18 cellular contexts compared by ENCODE assay signal in genomic region chr18:34297287-34297686, GRCh38.
DNase-seq lines count a peak whose midpoint lies in the region; ATAC-seq, FAIRE-seq and TF ChIP-seq lines count a peak whose summit lies in the region.
"Had no signal": no experiment of that assay in that cellular context is flagged by ENCODE, and none has a peak within 500 bp of the region (broad histone marks: within the 10 kb centered on the region; RNA-seq: fewer than 3 reads in every experiment).

No MANE protein-coding gene starts in this region.

- H3K4ac ChIP-seq in H1 (replicated peaks; ENCODE audit: insufficient read length, low read depth, low read length), result no peak overlapping the region

- H3K79me1 ChIP-seq in H1 (ENCODE audit: low read depth, low read length), result no peaks in the 10 kb centered on the region

- peak overlapping the region in 1 of 2 experiments; percentile 9; a peak in 1 of 4 replicates for H3K4me2 ChIP-seq in H1 (ENCODE audit: insufficient read depth in 1 of 2, low read depth in 2 of 2, low read length in 2 of 2)

- H3K23me2 ChIP-seq in H1 (ENCODE audit: low read depth, low read length), result no peaks in the 10 kb centered on the region

- H2AFZ ChIP-seq in H1 (ENCODE audit: low read length), result peak overlapping the region; percentile 9; the same call in 1 of the 2 replicates

- TF ChIP-seq CTCF in H1 (IDR thresholded peaks at IDR 0.05; ENCODE audit: control extremely low read depth in 1 of 3, insufficient read depth in 1 of 3, low read depth in 1 of 3, low read length in 3 of 3) (no peak), mucosa of descending colon (IDR thresholded peaks at IDR 0.05) (no peak)

- no peaks in the 10 kb centered on the region for H3K4me1 Mint-ChIP-seq in effector memory CD8-positive, alpha-beta T cell (ENCODE audit: low read depth in 2 of 2)
- H3K4me1 Mint-ChIP-seq: B cell; CD4-positive, alpha-beta memory T cell had no signal

- TF ChIP-seq POLR2A in GM12892 (IDR thresholded peaks at IDR 0.05; ENCODE audit: low read depth, low read length), result no peak
- no peak for TF ChIP-seq POLR2A in H1 (IDR thresholded peaks at IDR 0.05; ENCODE audit: control extremely low read depth in 1 of 2, low read depth in 2 of 2, low read length in 2 of 2)

- H3K4me1 ChIP-seq in NT2/D1 (ENCODE audit: insufficient read depth, insufficient read length) (no peaks in the 10 kb centered on the region), H1 (replicated peaks in 1 of 4; ENCODE audit: control insufficient read depth in 3 of 4, insufficient read depth in 4 of 4, low read length in 3 of 4) (no peaks in the 10 kb centered on the region), mucosa of descending colon (ENCODE audit: low read depth) (no peaks in the 10 kb centered on the region)
- H3K4me1 ChIP-seq: HAP-1 had no signal

- no peak overlapping the region for H2BK5ac ChIP-seq in H1 (ENCODE audit: low read depth, low read length)

- POLR2A ChIA-PET in H1 (lab: Charles Lee; ENCODE audit: partially characterized antibody), result no interaction called here

- H3K27me3 ChIP-seq in NT2/D1 (ENCODE audit: insufficient read depth, insufficient read length) (no peaks in the 10 kb centered on the region), H1 (replicated peaks in 1 of 4; ENCODE audit: control insufficient read depth in 3 of 4, extremely low read depth in 1 of 4, insufficient read depth in 3 of 4, low read length in 3 of 4) (no peaks in the 10 kb centered on the region)

- no peak for ATAC-seq in effector memory CD8-positive, alpha-beta T cell (replicated peaks)
- ATAC-seq in HG03432 (IDR thresholded peaks at IDR 0.05; ENCODE audit: unreplicated experiment) (no peak), mucosa of descending colon (no peak)
- ATAC-seq: K562 had no signal

- H3K9ac ChIP-seq in NT2/D1 (ENCODE audit: insufficient read length, low read depth), result no peak overlapping the region
- no peak overlapping the region for H3K9ac ChIP-seq in H1 (replicated peaks in 1 of 4; ENCODE audit: extremely low read depth in 1 of 4, low read depth in 3 of 4, low read length in 3 of 4)

- no peak overlapping the region for H4K5ac ChIP-seq in H1 (ENCODE audit: insufficient read length, low read depth, low read length)

- H3K36me3 ChIP-seq in NT2/D1 (ENCODE audit: insufficient read depth, insufficient read length, low read length) (no peaks in the 10 kb centered on the region), H1 (ENCODE audit: control insufficient read depth in 2 of 4, insufficient read depth in 4 of 4, low read length in 3 of 4) (no peaks in the 10 kb centered on the region), mucosa of descending colon (ENCODE audit: low read depth) (no peaks in the 10 kb centered on the region)
- H3K36me3 ChIP-seq: HAP-1 had no signal

- H4K91ac ChIP-seq in H1 (replicated peaks; ENCODE audit: insufficient read length, low read length), result no peak overlapping the region

- H3K9me3 ChIP-seq in NT2/D1 (ENCODE audit: insufficient read depth, low read length), result peaks cover 8% of the 10 kb centered on the region; the same call in 1 of the 2 replicates
- H3K9me3 ChIP-seq in H1 (ENCODE audit: insufficient read depth in 2 of 2, low read depth in 1 of 2, low read length in 1 of 2), result 0 out of 4 replicates have a peak, but pooled peaks cover 0 to 5% of the 10 kb centered on the region in 2 experiments
- no peaks in the 10 kb centered on the region for H3K9me3 ChIP-seq in mucosa of descending colon
- H3K9me3 ChIP-seq: HAP-1 had no signal

- no peak overlapping the region for H2BK15ac ChIP-seq in H1 (ENCODE audit: low read length)

- H2AK5ac ChIP-seq in H1 (ENCODE audit: low read depth, low read length), result no peak overlapping the region

- H4K8ac ChIP-seq in H1 (ENCODE audit: extremely low read depth, insufficient read depth, low read length), result no peak overlapping the region

- no peak overlapping the region for H3K27ac ChIP-seq in H1 (ENCODE audit: low read depth, low read length)
- H3K27ac ChIP-seq: HL-60 had no signal

- H3K18ac ChIP-seq in H1 (ENCODE audit: extremely low read depth, low read length), result no peak overlapping the region

- H3K23ac ChIP-seq in H1 (ENCODE audit: insufficient read length), result no peak overlapping the region

- no peaks in the 10 kb centered on the region for H3K27me3 Mint-ChIP-seq in effector memory CD8-positive, alpha-beta T cell
- H3K27me3 Mint-ChIP-seq: B cell; CD4-positive, alpha-beta memory T cell had no signal

- FAIRE-seq in GM12892 (lab: Jason Lieb, UNC), result peak; percentile 27
- peak; percentile 36 for FAIRE-seq in H1 (lab: Jason Lieb, UNC)
- FAIRE-seq: A204.1, K562 had no signal

- H3K56ac ChIP-seq in H1 (replicated peaks; ENCODE audit: insufficient read length, low read depth, low read length), result no peak overlapping the region

- H3K4me3 Mint-ChIP-seq in effector memory CD8-positive, alpha-beta T cell, result no peak overlapping the region
- H3K4me3 Mint-ChIP-seq: B cell; CD4-positive, alpha-beta memory T cell had no signal

- no peaks in the 10 kb centered on the region for H4K20me1 ChIP-seq in H1 (replicated peaks in 1 of 2; ENCODE audit: control insufficient read depth in 1 of 2, insufficient read depth in 2 of 2, low read length in 2 of 2)

- H2BK120ac ChIP-seq in H1 (replicated peaks; ENCODE audit: low read depth, low read length), result no peak overlapping the region

- H3K36me3 Mint-ChIP-seq in effector memory CD8-positive, alpha-beta T cell (ENCODE audit: insufficient read depth), result no peaks in the 10 kb centered on the region
- H3K36me3 Mint-ChIP-seq: CD4-positive, alpha-beta memory T cell had no signal

- H3K4me3 ChIP-seq in NT2/D1 (ENCODE audit: insufficient read length, low read depth) (no peak overlapping the region), H1 (ENCODE audit: extremely low read depth in 1 of 4, insufficient read depth in 2 of 4, low read depth in 3 of 4, low read length in 4 of 4) (no peak overlapping the region), mucosa of descending colon (no peak overlapping the region)
- H3K4me3 ChIP-seq: HAP-1, K562 had no signal

- CTCF ChIA-PET in H1 (lab: Charles Lee; ENCODE audit: partially characterized antibody), result interaction anchor here (0.6 to 1.2 kb wide), 5 partner anchors 13 to 487 kb away, joined by 3 to 5 read pairs (median 3); no protein-coding TSS in a partner anchor

- no peak for TF ChIP-seq EP300 in H1 (IDR thresholded peaks at IDR 0.05; ENCODE audit: borderline replicate concordance in 1 of 2, low read depth in 2 of 2, low read length in 2 of 2)

- peaks cover 6 to 15% of the 10 kb centered on the region in 2 donors for H3K9me3 Mint-ChIP-seq in effector memory CD8-positive, alpha-beta T cell

- intact Hi-C loops in mucosa of descending colon (cut with DNase I, micrococcal nuclease), result no loop called here

- H2BK20ac ChIP-seq in H1 (ENCODE audit: low read length), result no peak overlapping the region

- H3K14ac ChIP-seq in H1 (ENCODE audit: insufficient read length), result no peak overlapping the region

- no peaks in the 10 kb centered on the region for H3K79me2 ChIP-seq in H1 (ENCODE audit: control insufficient read depth in 1 of 2, insufficient read depth in 2 of 2, low read length in 2 of 2)

- H2BK12ac ChIP-seq in H1 (ENCODE audit: low read depth, low read length), result no peak overlapping the region

- TF ChIP-seq RAD21 in H1 (IDR thresholded peaks at IDR 0.05 in 1 of 2, conservative IDR thresholded peaks at IDR 0.05 in 1 of 2; ENCODE audit: low read depth in 2 of 2, low read length in 2 of 2), result no peak

- no peak overlapping the region for H3K27ac Mint-ChIP-seq in effector memory CD8-positive, alpha-beta T cell
- H3K27ac Mint-ChIP-seq: B cell; CD4-positive, alpha-beta memory T cell had no signal

- DNase-seq in GM12892 (ENCODE audit: insufficient read length) (no peak), NT2/D1 (ENCODE audit: low read depth, low spot score) (peak; percentile 25), H1 (ENCODE audit: low read depth in 1 of 2, low spot score in 2 of 2) (no peak), kidney tubule cell (ENCODE audit: low spot score) (peak; percentile 2), mucosa of descending colon (no peak)
- DNase-seq in effector memory CD8-positive, alpha-beta T cell, result no peak
- DNase-seq in activated naive CD4-positive, alpha-beta T cell treated with anti-CD3 and anti-CD28 coated beads, Interleukin-2, amount 50 U/mL, for 16 hours, result no peak
- DNase-seq: C1 segment of cervical spinal cord; CD4-positive, alpha-beta memory T cell; DND-41; GF-D8; GOT3 had no signal

TF ChIP-seq in H1, 55 proteins besides CTCF, POLR2A, EP300 and RAD21 (continues in another document):
- TF ChIP-seq GABPA (IDR thresholded peaks at IDR 0.05; ENCODE audit: borderline replicate concordance, insufficient read depth, low read length) (no peak), BCL11A (IDR thresholded peaks at IDR 0.05; ENCODE audit: low read depth in 2 of 2, low read length in 2 of 2) (no peak), SP2 (IDR thresholded peaks at IDR 0.05; ENCODE audit: low read length) (no peak), POU5F1 (IDR thresholded peaks at IDR 0.05; ENCODE audit: low read depth, low read length) (no peak), HDAC2 (IDR thresholded peaks at IDR 0.05; ENCODE audit: borderline replicate concordance in 1 of 2, low read depth in 2 of 2, low read length in 2 of 2) (no peak), CREB1 (IDR thresholded peaks at IDR 0.05) (no peak), RNF2 (IDR thresholded peaks at IDR 0.05; ENCODE audit: borderline replicate concordance, low read depth, low read length, missing control alignments, poor library complexity, severe bottlenecking) (no peak)

Comparison
In these comparisons a context has a peak if more than half of its experiments do, and no peak if none do; other contexts are left out.
1. DNase-seq: peak in NT2/D1 (single experiment) and kidney tubule cell (single experiment); none in GM12892 (single experiment), H1 (0 of 2), effector memory CD8-positive, alpha-beta T cell (0 of 3), activated naive CD4-positive, alpha-beta T cell treated with anti-CD3 and anti-CD28 coated beads, Interleukin-2, amount 50 U/mL, for 16 hours (single experiment) and mucosa of descending colon (0 of 3).